Comparison of ENCODE assay signal across 26 cellular contexts in genomic region chr17:3554440-3554839, GRCh38.
"Had no signal": no experiment of that assay in that cellular context is flagged by ENCODE, and none has a peak within 500 bp of the region (broad histone marks: within the 10 kb centered on the region; RNA-seq: fewer than 3 reads in every experiment).

No MANE protein-coding gene starts in this region.

- H3K27ac ChIP-seq: left ventricle myocardium inferior, neutrophil, ovary, prostate gland, skin epidermis, stomach, testis, thyroid gland, transverse colon, upper lobe of left lung, vagina had no signal

- H3K9me3 ChIP-seq: left ventricle myocardium inferior, mucosa of descending colon, neutrophil, ovary, prostate gland, stomach, testis, thyroid gland, transverse colon, upper lobe of left lung, vagina had no signal

- H3K4me1 ChIP-seq: left ventricle myocardium inferior, prostate gland, testis, thyroid gland, upper lobe of left lung had no signal

- DNase-seq: head of caudate nucleus; hippocampal formation; left ventricle myocardium inferior; mesendoderm; midbrain; naive thymus-derived CD4-positive, alpha-beta T cell; occipital lobe; ovary; retina; stimulated activated CD4-positive, alpha-beta T cell treated with anti-CD3 and anti-CD28 coated beads, Interleukin-12 subunit alpha, Interleukin-12 subunit beta, amount 100 ng/mL, for 4 hours; stimulated activated CD4-positive, alpha-beta T cell treated with anti-CD3 and anti-CD28 coated beads, Interleukin-15, amount 100 ng/mL, for 24 hours; stimulated activated CD4-positive, alpha-beta T cell treated with anti-CD3 and anti-CD28 coated beads, Interleukin-2, amount 100 ng/mL, for 24 hours; stimulated activated CD4-positive, alpha-beta T cell treated with anti-CD3 and anti-CD28 coated beads, Interleukin-4, amount 100 ng/mL, for 1 hour; stimulated activated naive B cell treated with anti-CD40 and anti-IgM and Interleukin-4, amounts not matched to agents 10 μg/mL and 1 μg/mL and 100 μg/mL, for 72 hours; stimulated activated naive CD8-positive, alpha-beta T cell treated with anti-CD3 and anti-CD28 coated beads, Interleukin-15, Interleukin-2, amounts not matched to agents 100 U/mL and 50 U/mL, for 24 hours; stomach; testis; thyroid gland; transverse colon; upper lobe of left lung had no signal

- H3K36me3 Mint-ChIP-seq: naive thymus-derived CD4-positive, alpha-beta T cell; stimulated activated naive B cell treated with anti-CD40 and anti-IgM and Interleukin-4, amounts not matched to agents 10 μg/mL and 1 μg/mL and 100 μg/mL, for 72 hours had no signal

- H3K27ac Mint-ChIP-seq: naive thymus-derived CD4-positive, alpha-beta T cell had no signal

- H3K4me3 Mint-ChIP-seq: naive thymus-derived CD4-positive, alpha-beta T cell; stimulated activated naive B cell treated with anti-CD40 and anti-IgM and Interleukin-4, amounts not matched to agents 10 μg/mL and 1 μg/mL and 100 μg/mL, for 72 hours had no signal

- H3K27me3 ChIP-seq: ovary, testis, thyroid gland, upper lobe of left lung, vagina had no signal

- H3K4me3 ChIP-seq: left ventricle myocardium inferior, lung, mucosa of descending colon, ovary, prostate gland, skin epidermis, stomach, testis, thyroid gland, transverse colon, upper lobe of left lung, vagina had no signal

- H3K36me3 ChIP-seq: left ventricle myocardium inferior, neutrophil, ovary, prostate gland, stomach, thyroid gland, transverse colon, upper lobe of left lung, vagina had no signal
